In genomic region chr7:79118143-79118542, GRCh38 we compare ENCODE assay signal across 22 cellular contexts.
"Had no signal": no experiment of that assay in that cellular context is flagged by ENCODE, and none has a peak within 500 bp of the region (broad histone marks: within the 10 kb centered on the region; RNA-seq: fewer than 3 reads in every experiment).

No MANE protein-coding gene starts in this region.

- ATAC-seq: esophagus mucosa; gastrocnemius medialis; heart right ventricle; left lobe of liver; naive thymus-derived CD4-positive, alpha-beta T cell; psoas muscle; right lobe of liver; stimulated activated memory B cell treated with anti-CD40 and anti-IgM and Interleukin-4, amounts not matched to agents 10 μg/mL and 1 μg/mL and 100 μg/mL, for 72 hours; upper lobe of right lung had no signal

- H3K4me3 Mint-ChIP-seq: naive thymus-derived CD4-positive, alpha-beta T cell; stimulated activated memory B cell treated with anti-CD40 and anti-IgM and Interleukin-4, amounts not matched to agents 10 μg/mL and 1 μg/mL and 100 μg/mL, for 72 hours; stimulated activated naive CD8-positive, alpha-beta T cell treated with anti-CD3 and anti-CD28 coated beads, Interleukin-15, Interleukin-2, amounts not matched to agents 100 ng/mL and 50 ng/mL, for 24 hours had no signal

- H3K9me3 Mint-ChIP-seq: stimulated activated memory B cell treated with anti-CD40 and anti-IgM and Interleukin-4, amounts not matched to agents 10 μg/mL and 1 μg/mL and 100 μg/mL, for 72 hours; stimulated activated naive CD8-positive, alpha-beta T cell treated with anti-CD3 and anti-CD28 coated beads, Interleukin-15, Interleukin-2, amounts not matched to agents 100 ng/mL and 50 ng/mL, for 24 hours had no signal

- H3K36me3 Mint-ChIP-seq: naive thymus-derived CD4-positive, alpha-beta T cell; stimulated activated memory B cell treated with anti-CD40 and anti-IgM and Interleukin-4, amounts not matched to agents 10 μg/mL and 1 μg/mL and 100 μg/mL, for 72 hours had no signal

- H3K4me1 Mint-ChIP-seq: naive thymus-derived CD4-positive, alpha-beta T cell; stimulated activated memory B cell treated with anti-CD40 and anti-IgM and Interleukin-4, amounts not matched to agents 10 μg/mL and 1 μg/mL and 100 μg/mL, for 72 hours had no signal

- H3K9me3 ChIP-seq: gastrocnemius medialis, heart right ventricle, neutrophil, psoas muscle, right lobe of liver, spleen, tibial nerve, upper lobe of right lung, vagina had no signal

- H3K4me1 ChIP-seq: gastrocnemius medialis, psoas muscle, right lobe of liver, spleen, tibial nerve, upper lobe of right lung, vagina had no signal

- H3K4me3 ChIP-seq: gastrocnemius medialis, heart right ventricle, psoas muscle, right lobe of liver, spleen, tibial nerve, upper lobe of right lung, vagina had no signal

- H3K27me3 Mint-ChIP-seq: naive thymus-derived CD4-positive, alpha-beta T cell; stimulated activated memory B cell treated with anti-CD40 and anti-IgM and Interleukin-4, amounts not matched to agents 10 μg/mL and 1 μg/mL and 100 μg/mL, for 72 hours; stimulated activated naive CD8-positive, alpha-beta T cell treated with anti-CD3 and anti-CD28 coated beads, Interleukin-15, Interleukin-2, amounts not matched to agents 100 ng/mL and 50 ng/mL, for 24 hours had no signal

- DNase-seq: effector CD8-positive, alpha-beta T cell; gastrocnemius medialis; heart right ventricle; hypothalamus; islet precursor cell; mammary epithelial cell; naive thymus-derived CD4-positive, alpha-beta T cell; psoas muscle; retina; right lobe of liver; spleen; stimulated activated CD4-positive, alpha-beta T cell treated with anti-CD3 and anti-CD28 coated beads, Interleukin-15, amount 100 ng/mL, for 24 hours; stimulated activated CD4-positive, alpha-beta T cell treated with anti-CD3 and anti-CD28 coated beads, Interleukin-1b, Interleukin-23, amount 100 ng/mL, for 48 hours; stimulated activated CD4-positive, alpha-beta T cell treated with anti-CD3 and anti-CD28 coated beads, Interleukin-4, amount 100 ng/mL, for 24 hours; upper lobe of right lung had no signal

- H3K27me3 ChIP-seq: gastrocnemius medialis, heart right ventricle, neutrophil, right lobe of liver, spleen, tibial nerve, upper lobe of right lung, vagina had no signal

- H3K27ac ChIP-seq: gastrocnemius medialis, heart right ventricle, neutrophil, psoas muscle, right lobe of liver, spleen, tibial nerve, upper lobe of right lung, vagina had no signal

- H3K27ac Mint-ChIP-seq: naive thymus-derived CD4-positive, alpha-beta T cell; stimulated activated memory B cell treated with anti-CD40 and anti-IgM and Interleukin-4, amounts not matched to agents 10 μg/mL and 1 μg/mL and 100 μg/mL, for 72 hours; stimulated activated naive CD8-positive, alpha-beta T cell treated with anti-CD3 and anti-CD28 coated beads, Interleukin-15, Interleukin-2, amounts not matched to agents 100 ng/mL and 50 ng/mL, for 24 hours had no signal

- H3K36me3 ChIP-seq: gastrocnemius medialis, heart right ventricle, neutrophil, right lobe of liver, spleen, tibial nerve, upper lobe of right lung, vagina had no signal
